In the genomic region with DNA sequence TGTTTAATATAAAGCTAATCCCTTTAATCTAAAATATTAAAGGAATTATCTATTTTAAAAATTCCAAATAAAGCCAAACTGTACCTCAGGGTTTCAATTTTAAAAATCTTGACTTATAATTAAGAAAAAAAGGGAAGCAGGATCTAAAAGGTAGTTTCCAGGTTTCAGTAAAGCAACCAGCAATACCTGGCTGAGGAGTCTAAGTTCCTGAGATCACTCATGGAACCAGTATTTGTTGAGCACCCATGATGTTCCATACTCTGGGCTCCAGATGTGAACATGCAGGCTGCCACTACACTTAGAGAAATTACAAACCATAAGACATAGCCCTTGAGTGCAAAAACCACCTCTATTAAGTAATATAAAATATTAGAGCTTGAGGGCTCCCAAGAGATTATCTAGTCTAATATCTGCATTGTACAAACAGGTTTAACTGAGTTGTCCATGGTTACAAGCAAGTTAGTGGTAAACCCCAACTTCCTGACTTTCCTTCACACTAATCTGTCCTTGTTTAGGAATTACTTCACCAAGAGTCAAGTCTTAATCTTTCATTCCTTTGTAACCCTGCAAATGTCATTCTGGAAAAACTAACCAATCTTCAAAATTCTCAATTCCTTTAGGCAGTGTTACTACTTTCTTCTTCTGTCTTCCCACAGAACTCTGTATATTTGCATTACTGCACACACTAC, we compare ENCODE assay signal across 13 cellular contexts. TPM values are rescaled to one million over a fixed set of nuclear protein-coding genes. Genes with fewer than 3 reads are reported as not detected.
DNase-seq lines count a peak whose midpoint lies in the region; ATAC-seq and TF ChIP-seq lines count a peak whose summit lies in the region.
"Had no signal": no experiment of that assay in that cellular context is flagged by ENCODE, and none has a peak within 500 bp of the region (broad histone marks: within the 10 kb centered on the region; RNA-seq: fewer than 3 reads in every experiment).

No MANE protein-coding gene starts in this region.

- H3K36me3 ChIP-seq in heart right ventricle, result peaks cover 0 to 28% (median 0%) of the 10 kb centered on the region in 9 donors

- H3K27ac ChIP-seq in heart right ventricle, result peak overlapping the region in 1 of 10 donors; percentile 17
- H3K27ac ChIP-seq: BLaER1 treated with 17β-estradiol and CSF1 and Interleukin-3, amounts not matched to agents 10 nM and 100 nM; heart left ventricle had no signal

- H3K27me3 Mint-ChIP-seq in activated B cell treated with CpG ODN at 0.5 μM for 24 hours, result no peaks in the 10 kb centered on the region

- H3K4me1 Mint-ChIP-seq in activated B cell treated with CpG ODN at 0.5 μM for 24 hours, result peaks cover 68% of the 10 kb centered on the region

- CTCF ChIA-PET in activated B cell treated with CpG ODN at 0.5 μM for 24 hours (lab: Charles Lee), result no interaction called here

- TF ChIP-seq CTCF in GM12864 (IDR thresholded peaks at IDR 0.05; ENCODE audit: low read depth, low read length, missing control alignments), result no peak
- TF ChIP-seq CTCF in activated B cell treated with CpG ODN at 0.5 μM for 24 hours (IDR thresholded peaks at IDR 0.05), result no peak
- no peak for TF ChIP-seq CTCF in heart right ventricle (IDR thresholded peaks at IDR 0.05)

- H3K9me3 ChIP-seq in heart right ventricle, result no peaks in the 10 kb centered on the region
- H3K9me3 ChIP-seq: heart left ventricle, mucosa of descending colon had no signal

- H3K27me3 ChIP-seq in heart right ventricle, result no peaks in the 10 kb centered on the region
- H3K27me3 ChIP-seq: BLaER1 treated with 17β-estradiol and CSF1 and Interleukin-3, amounts not matched to agents 10 nM and 100 nM; heart left ventricle had no signal

- H3K36me3 Mint-ChIP-seq in activated B cell treated with CpG ODN at 0.5 μM for 24 hours (ENCODE audit: low read depth), result peaks cover 40% of the 10 kb centered on the region

- peaks cover 4% of the 10 kb centered on the region for H3K9me3 Mint-ChIP-seq in activated B cell treated with CpG ODN at 0.5 μM for 24 hours

- intact Hi-C loops in activated B cell treated with CpG ODN at 0.5 μM for 24 hours (cut with micrococcal nuclease), result loop anchor here (5.0 kb wide), 1 partner anchor 43 kb away; no protein-coding TSS in a partner anchor
- intact Hi-C loops in heart right ventricle (cut with DNase I), result loop anchor here in 8 of 10 donors (5.0 to 10.0 kb wide), 8 partner anchors 42 to 117 kb away; partner anchors contain the start of genes CLASP1 (in 4 of the 8) and RNU4ATAC (in 4 of the 8)

- H3K27ac Mint-ChIP-seq in activated B cell treated with CpG ODN at 0.5 μM for 24 hours, result peak overlapping the region; percentile 35

- H3K4me3 ChIP-seq in GM12864 (ENCODE audit: low read depth, low read length), result no peak overlapping the region
- H3K4me3 ChIP-seq in heart right ventricle, result no peak overlapping the region
- H3K4me3 ChIP-seq: BLaER1 treated with 17β-estradiol and CSF1 and Interleukin-3, amounts not matched to agents 10 nM and 100 nM; heart left ventricle; mucosa of descending colon; smooth muscle cell had no signal

- H3K4me1 ChIP-seq in heart right ventricle, result peaks cover 2 to 64% (median 31%) of the 10 kb centered on the region in 9 donors

- peak; percentile 44 for DNase-seq in GM12864 (ENCODE audit: low read depth)
- no peak for DNase-seq in activated B cell treated with CpG ODN at 0.5 μM for 24 hours
- DNase-seq in NOMO-1 treated with dmso at 0.1 percent for 144 hours (lab: John Stamatoyannopoulos, UW; ENCODE audit: unreplicated experiment), result no peak
- no peak for DNase-seq in heart right ventricle
- no peak for DNase-seq in NCI-H1417 treated with DMSO at 0.1 percent for 48 hours (lab: John Stamatoyannopoulos, UW)
- DNase-seq in NCI-H187 (lab: John Stamatoyannopoulos, UW), result no peak
- DNase-seq: heart left ventricle, mucosa of descending colon, NCI-H1092 treated with DMSO at 0.1 percent for 48 hours had no signal

- H3K4me3 Mint-ChIP-seq in activated B cell treated with CpG ODN at 0.5 μM for 24 hours, result no peak overlapping the region

- POLR2A ChIA-PET in activated B cell treated with CpG ODN at 0.5 μM for 24 hours (lab: Charles Lee), result interaction anchor here (1.0 to 3.1 kb wide), 4 partner anchors 17 to 136 kb away, joined by 3 to 23 read pairs (median 5); partner anchors contain the start of genes CLASP1, NIFK and RNU4ATAC

- peak; percentile 63 for ATAC-seq in GM19372 (IDR thresholded peaks at IDR 0.05; ENCODE audit: low read depth, unreplicated experiment)
- peak; percentile 40 for ATAC-seq in HG03097 (IDR thresholded peaks at IDR 0.05; ENCODE audit: low FRiP score, unreplicated experiment)
- ATAC-seq in activated B cell treated with CpG ODN at 0.5 μM for 24 hours (ENCODE audit: low read depth), result no peak
- no peak for ATAC-seq in heart right ventricle
- ATAC-seq: heart left ventricle, mucosa of descending colon had no signal

RNA-seq across cellular contexts. Expression of gene CLASP1, which starts 49.2 kb away (rescaled TPM):
- total RNA-seq in activated B cell treated with CpG ODN at 0.5 μM for 24 hours, result 56.6 and 65.0 TPM in 2 replicates
- 10 to 100 TPM; 52.9 to 90.6 (median 76.4) TPM for total RNA-seq in heart right ventricle
- 10 to 100 TPM; 10.1 to 16.5 TPM for polyA plus RNA-seq in heart right ventricle

Comparison
In these comparisons a context has a peak if more than half of its experiments do, and no peak if none do; other contexts are left out.
1. ATAC-seq: peak in GM19372 (single experiment) and HG03097 (single experiment); none in activated B cell treated with CpG ODN at 0.5 μM for 24 hours (single experiment) and heart right ventricle (0 of 8).